Comparison of ENCODE assay signal across 8 cellular contexts in genomic region chrX:77785400-77785745, GRCh38. TPM values are rescaled to one million over a fixed set of nuclear protein-coding genes. Genes with fewer than 3 reads are reported as not detected.
A peak's percentile ranks its signal among the peaks of the same experiment; 100 is the strongest.
DNase-seq lines count a peak whose midpoint lies in the region; ATAC-seq and TF ChIP-seq lines count a peak whose summit lies in the region.

No MANE protein-coding gene starts in this region.

- intact Hi-C loops in esophagus muscularis mucosa (cut with DNase I) = loop anchor here (10.0 kb wide), 1 partner anchor 109 kb away; the partner anchor contains the start of genes COX7B and MAGT1

- H3K9ac ChIP-seq in GM23248 (peak overlapping the region; percentile 99), SK-N-SH (peak overlapping the region; percentile 99)

- peak overlapping the region; percentile 70 for H3K4me2 ChIP-seq in GM23248 (ENCODE audit: unreplicated experiment)
- peak overlapping the region; percentile 84 for H3K4me2 ChIP-seq in SK-N-SH

- TF ChIP-seq CTCF in SK-N-SH (IDR thresholded peaks at IDR 0.05) = no peak
- TF ChIP-seq CTCF in esophagus muscularis mucosa (IDR thresholded peaks at IDR 0.05) = no peak

- peak overlapping the region; percentile 96 to 100 for H3K27ac Mint-ChIP-seq in natural killer cell treated with Interleukin-12 subunit alpha and Interleukin-12 subunit beta and Interleukin-15 and Interleukin-18, amount 100 ng/mL, for 72 hours

- TF ChIP-seq POLR2A in esophagus muscularis mucosa (IDR thresholded peaks at IDR 0.05; ENCODE audit: low read depth) = no peak

- CTCF ChIA-PET in SK-N-SH (lab: Yijun Ruan, JAX) = no interaction called here

- H3K36me3 ChIP-seq in GM23248 (ENCODE audit: low read depth) (no peaks in the 10 kb centered on the region), SK-N-SH (replicated peaks in 1 of 2; ENCODE audit: control insufficient read depth in 1 of 2, insufficient read depth in 2 of 2, low read length in 1 of 2) (peaks cover 0 to 6% of the 10 kb centered on the region in 2 experiments), esophagus muscularis mucosa (no peaks in the 10 kb centered on the region)

- WGBS in GM23248 (ENCODE audit: low coverage in 1 of 2, low lambda C conversion rate in 2 of 2, missing lambda C conversion rate in 2 of 2), 2 experiments = 4 to 11% methylated on average over 8 to 12 of the region's 16 CpGs
- WGBS in SK-N-SH (ENCODE audit: low lambda C conversion rate) = 4% methylated on average over 16 of the region's 16 CpGs
- WGBS in esophagus muscularis mucosa = 42% methylated on average over 15 of the region's 16 CpGs

- H3K4me1 ChIP-seq in GM23248 (ENCODE audit: insufficient read depth) (peaks cover 7% of the 10 kb centered on the region), SK-N-SH (ENCODE audit: control insufficient read depth in 1 of 2, insufficient read depth in 2 of 2, low read depth in 1 of 2, low read length in 1 of 2) (no peaks in the 10 kb centered on the region; a peak in 2 of 4 replicates), esophagus muscularis mucosa (peaks cover 0 to 25% (median 17%) of the 10 kb centered on the region in 4 donors)

- H3K27me3 ChIP-seq in GM23248 (replicated peaks; ENCODE audit: insufficient read depth) (no peaks in the 10 kb centered on the region), SK-N-SH (ENCODE audit: insufficient read depth) (no peaks in the 10 kb centered on the region), esophagus muscularis mucosa (no peaks in the 10 kb centered on the region)

- no peak for TF ChIP-seq RAD21 in SK-N-SH (IDR thresholded peaks at IDR 0.05; ENCODE audit: low read length)

- peak overlapping the region; percentile 87 for H3K4me3 ChIP-seq in GM23248
- peak overlapping the region; percentile 79 to 91 for H3K4me3 ChIP-seq in SK-N-SH (ENCODE audit: low read depth in 2 of 2, low read length in 1 of 2)
- H3K4me3 ChIP-seq in esophagus muscularis mucosa = peak overlapping the region; percentile 57 to 77 (median 68)

- in situ Hi-C loops in GM23248 (cut with MboI) = no loop called here

- POLR2A ChIA-PET in SK-N-SH (lab: Yijun Ruan, JAX) = no interaction called here

- H2AFZ ChIP-seq in GM23248 (no peak overlapping the region), SK-N-SH (ENCODE audit: low read depth) (no peak overlapping the region)

- H3K27me3 Mint-ChIP-seq in natural killer cell treated with Interleukin-12 subunit alpha and Interleukin-12 subunit beta and Interleukin-15 and Interleukin-18, amount 100 ng/mL, for 72 hours = no peaks in the 10 kb centered on the region

- H3K27ac ChIP-seq in GM23248 (0 out of 2 replicates have a peak overlapping the region, but pooled peaks have one; percentile 90), SK-N-SH (ENCODE audit: low read depth in 2 of 2, low read length in 1 of 2) (peak overlapping the region in 1 of 2 experiments; percentile 96; a peak in 2 of 4 replicates), esophagus muscularis mucosa (replicated peaks in 1 of 4) (peak overlapping the region; percentile 84 to 92 (median 86))

- ATAC-seq in natural killer cell treated with Interleukin-12 subunit alpha and Interleukin-12 subunit beta and Interleukin-15 and Interleukin-18, amount 100 ng/mL, for 72 hours = no peak
- ATAC-seq in HG02759 (IDR thresholded peaks at IDR 0.05; ENCODE audit: unreplicated experiment) = no peak
- ATAC-seq in GM19452 (IDR thresholded peaks at IDR 0.05; ENCODE audit: unreplicated experiment) = no peak
- ATAC-seq in HG03442 (IDR thresholded peaks at IDR 0.05; ENCODE audit: unreplicated experiment) = no peak

- H3F3A ChIP-seq in GM23248 (ENCODE audit: insufficient read depth) (no peaks in the 10 kb centered on the region), SK-N-SH (replicated peaks; ENCODE audit: insufficient read depth) (peaks cover 5% of the 10 kb centered on the region)

- H3K9me3 Mint-ChIP-seq in natural killer cell treated with Interleukin-12 subunit alpha and Interleukin-12 subunit beta and Interleukin-15 and Interleukin-18, amount 100 ng/mL, for 72 hours = no peaks in the 10 kb centered on the region

- peak overlapping the region; percentile 100 for H3K4me3 Mint-ChIP-seq in natural killer cell treated with Interleukin-12 subunit alpha and Interleukin-12 subunit beta and Interleukin-15 and Interleukin-18, amount 100 ng/mL, for 72 hours

- peaks cover 20 to 25% of the 10 kb centered on the region in 2 donors for H3K4me1 Mint-ChIP-seq in natural killer cell treated with Interleukin-12 subunit alpha and Interleukin-12 subunit beta and Interleukin-15 and Interleukin-18, amount 100 ng/mL, for 72 hours (ENCODE audit: low read depth in 2 of 2)

- H3K9me2 ChIP-seq in GM23248 (ENCODE audit: insufficient read depth) (no peaks in the 10 kb centered on the region), SK-N-SH (no peaks in the 10 kb centered on the region)

- H3K36me3 Mint-ChIP-seq in natural killer cell treated with Interleukin-12 subunit alpha and Interleukin-12 subunit beta and Interleukin-15 and Interleukin-18, amount 100 ng/mL, for 72 hours = peaks cover 6% of the 10 kb centered on the region

- H3K9me3 ChIP-seq in GM23248 (ENCODE audit: low read depth) (no peaks in the 10 kb centered on the region), SK-N-SH (no peaks in the 10 kb centered on the region), esophagus muscularis mucosa (no peaks in the 10 kb centered on the region)

- TF ChIP-seq EP300 in SK-N-SH (IDR thresholded peaks at IDR 0.05; ENCODE audit: borderline replicate concordance in 1 of 2, low read depth in 1 of 2, low read length in 1 of 2) (no peak), esophagus muscularis mucosa (IDR thresholded peaks at IDR 0.05) (no peak)

- H4K20me1 ChIP-seq in GM23248 (ENCODE audit: insufficient read depth) (peaks cover 6% of the 10 kb centered on the region; the same call in 1 of the 2 replicates), SK-N-SH (ENCODE audit: insufficient read depth) (peaks cover 49% of the 10 kb centered on the region)

- peaks cover 63% of the 10 kb centered on the region for H3K79me2 ChIP-seq in GM23248 (ENCODE audit: insufficient read depth)
- peaks cover 59% of the 10 kb centered on the region for H3K79me2 ChIP-seq in SK-N-SH (ENCODE audit: insufficient read depth)

- DNase-seq in AG08396 (ENCODE audit: low spot score) (peak; percentile 27), GM23248 (peak; percentile 45), SK-N-SH (peak; percentile 74), esophagus muscularis mucosa (ENCODE audit: extremely low spot score) (no peak)
- DNase-seq in natural killer cell treated with Interleukin-12 subunit alpha and Interleukin-12 subunit beta and Interleukin-15 and Interleukin-18, amount 100 ng/mL, for 72 hours (ENCODE audit: low spot score) = no peak

TF ChIP-seq in SK-N-SH, 30 proteins besides CTCF, POLR2A, EP300 and RAD21:
- 0 out of 2 replicates have a peak, but pooled peaks have one; percentile 5 for TF ChIP-seq TAF1 (IDR thresholded peaks at IDR 0.05; ENCODE audit: borderline replicate concordance, low read depth, low read length)
- TF ChIP-seq GATA2 (CRISPR knock-in tag; IDR thresholded peaks at IDR 0.05) = no peak
- no peak for TF ChIP-seq MAX (IDR thresholded peaks at IDR 0.05; ENCODE audit: low read depth)
- TF ChIP-seq USF2 (IDR thresholded peaks at IDR 0.05; ENCODE audit: borderline replicate concordance, low read depth, low read length) = no peak
- no peak for TF ChIP-seq CHD2 (IDR thresholded peaks at IDR 0.05; ENCODE audit: low read length, partially characterized antibody)

RNA-seq across cellular contexts. Expression of gene ATRX, which starts 0.6 kb away (rescaled TPM):
- total RNA-seq in GM23248 (2014; rRNA removed; shearing (Covaris generic)) = 35.2 and 74.6 TPM in 2 replicates
- polyA plus RNA-seq in GM23248 (2016; fragmentation: Nextera tagmentation; extraction: Ambion mirVana) (46.1 and 52.7 TPM in 2 replicates), SK-N-SH (2012; rRNA removed) (27.6 and 40.0 TPM in 2 replicates)
- polyA plus RNA-seq in SK-N-SH (2012; cell fraction: cytosol; rRNA removed) = 34.7 and 36.2 TPM in 2 replicates
- polyA plus RNA-seq in SK-N-SH (2012; cell fraction: nucleus; rRNA removed) = 25.8 and 64.6 TPM in 2 replicates
- total RNA-seq in esophagus muscularis mucosa = 100 to 1,000 TPM in 1 of 4 donors, 10 to 100 TPM in 3; 71.1 to 105 (median 95.8) TPM
- 10 to 100 TPM; 79.4 to 99.5 TPM for total RNA-seq in natural killer cell treated with Interleukin-12 subunit alpha and Interleukin-12 subunit beta and Interleukin-15 and Interleukin-18, amount 100 ng/mL, for 72 hours

Comparison
In these comparisons a context has a peak if more than half of its experiments do, and no peak if none do; other contexts are left out.
1. DNase-seq: peak in AG08396 (single experiment), GM23248 (single experiment) and SK-N-SH (single experiment); none in esophagus muscularis mucosa (single experiment) and natural killer cell treated with Interleukin-12 subunit alpha and Interleukin-12 subunit beta and Interleukin-15 and Interleukin-18, amount 100 ng/mL, for 72 hours (single experiment).
2. Peak in every context shown above with its lines, with median percentiles within 50 percentile points of each other: H3K4me3 ChIP-seq.